ENCODE assay signal across 8 cellular contexts in genomic region chr6:107847844-107848802, GRCh38. TPM values are rescaled to one million over a fixed set of nuclear protein-coding genes. Genes with fewer than 3 reads are reported as not detected.
DNase-seq lines count a peak whose midpoint lies in the region; ATAC-seq and TF ChIP-seq lines count a peak whose summit lies in the region.

No MANE protein-coding gene starts in this region.

- DNase-seq in GM12864 (ENCODE audit: low read depth) (no peak), NCI-H2227 treated with DMSO at 0.1 percent for 48 hours (lab: John Stamatoyannopoulos, UW) (peak; percentile 81), cerebellum (ENCODE audit: low spot score) (peak; percentile 72), kidney glomerular epithelial cell (lab: John Stamatoyannopoulos, UW) (peak; percentile 62)
- DNase-seq in activated CD4-positive, CD25-positive, alpha-beta regulatory T cell treated with anti-CD3 and anti-CD28 coated beads, Interleukin-2, amount 50 U/mL, for 72 hours: peak; percentile 89
- DNase-seq in stimulated activated CD4-positive, alpha-beta T cell treated with anti-CD3 and anti-CD28 coated beads, Interleukin-15, amount 100 ng/mL, for 24 hours: peak; percentile 88

- ATAC-seq in HG02943 (IDR thresholded peaks at IDR 0.05; ENCODE audit: low read depth, unreplicated experiment): peak; percentile 67
- ATAC-seq in HG03097 (IDR thresholded peaks at IDR 0.05; ENCODE audit: low FRiP score, unreplicated experiment): no peak

- peak; percentile 86 for TF ChIP-seq CTCF in GM12864 (IDR thresholded peaks at IDR 0.05; ENCODE audit: low read depth, low read length, missing control alignments)

- peak overlapping the region; percentile 39 for H3K4me3 ChIP-seq in GM12864 (ENCODE audit: low read depth, low read length)

RNA-seq across cellular contexts. Expression of gene SCML4, which starts 24.0 kb away (rescaled TPM):
- total RNA-seq in cerebellum: 0.73 TPM
